8 cellular contexts compared by ENCODE assay signal in the genomic region with DNA sequence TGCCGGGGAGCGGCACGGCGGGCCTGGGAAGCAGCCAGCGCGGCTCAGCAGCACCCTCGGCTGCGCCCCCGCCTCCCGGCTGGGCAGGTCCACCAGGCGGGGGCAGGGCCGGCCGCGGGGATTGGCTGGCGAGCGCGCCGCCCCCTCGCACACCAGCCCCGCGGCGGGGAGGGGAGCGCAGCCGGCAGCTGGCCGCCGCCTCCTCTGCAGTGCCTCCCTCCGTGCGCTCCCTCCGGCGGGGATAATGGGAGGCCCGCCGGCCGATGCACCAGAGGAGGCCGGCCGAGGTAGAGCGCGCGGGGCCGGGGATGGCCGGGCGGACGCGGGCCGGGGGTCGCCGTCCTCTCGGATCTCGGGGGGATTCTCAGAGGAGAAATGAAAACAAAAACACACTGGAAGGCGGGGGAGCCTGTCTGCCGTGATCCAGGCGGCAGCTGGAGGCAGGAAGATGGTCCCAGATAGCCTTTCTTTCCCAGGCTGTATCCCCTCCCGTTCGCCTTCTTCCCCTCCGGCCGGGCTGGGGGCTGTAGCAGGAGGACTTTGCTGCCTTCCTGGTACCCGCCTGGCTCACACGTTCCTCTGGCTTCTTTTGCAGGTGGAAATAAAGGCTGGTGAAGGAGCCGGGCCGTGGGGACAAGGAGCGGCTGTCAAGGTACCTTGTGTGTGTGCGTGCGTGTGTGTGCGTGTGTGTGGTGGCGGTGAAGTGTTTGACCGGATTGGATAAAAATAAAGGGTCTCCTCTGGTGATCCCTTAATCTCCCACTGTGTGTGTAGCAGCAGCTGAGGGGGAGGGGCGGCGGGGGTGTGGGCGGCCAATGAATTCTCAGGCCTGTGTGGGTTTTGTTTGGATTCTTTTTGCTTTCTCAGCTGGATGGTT. TPM values are rescaled to one million over a fixed set of nuclear protein-coding genes. Genes with fewer than 3 reads are reported as not detected.
DNase-seq lines count a peak whose midpoint lies in the region; ATAC-seq and TF ChIP-seq lines count a peak whose summit lies in the region.

No MANE protein-coding gene starts in this region.

- H3K27ac Mint-ChIP-seq in activated naive CD4-positive, alpha-beta T cell treated with anti-CD3 and anti-CD28 coated beads, Interleukin-2, amount 10 ng/mL, durations not matched to agents 7 days and 5 days: no peak overlapping the region
- H3K27ac Mint-ChIP-seq in glutamatergic neuron (ENCODE audit: unreplicated experiment): peak overlapping the region; percentile 97

- H3K4me3 Mint-ChIP-seq in activated naive CD4-positive, alpha-beta T cell treated with anti-CD3 and anti-CD28 coated beads, Interleukin-2, amount 10 ng/mL, durations not matched to agents 7 days and 5 days: peak overlapping the region; percentile 75
- peak overlapping the region; percentile 96 for H3K4me3 Mint-ChIP-seq in glutamatergic neuron (ENCODE audit: unreplicated experiment)

- ATAC-seq in GM21423 (IDR thresholded peaks at IDR 0.05; ENCODE audit: unreplicated experiment): peak; percentile 89

- H3K4me1 Mint-ChIP-seq in activated naive CD4-positive, alpha-beta T cell treated with anti-CD3 and anti-CD28 coated beads, Interleukin-2, amount 10 ng/mL, durations not matched to agents 7 days and 5 days: peaks cover 51% of the 10 kb centered on the region
- H3K4me1 Mint-ChIP-seq in glutamatergic neuron (ENCODE audit: low read depth, unreplicated experiment): peaks cover 71% of the 10 kb centered on the region

- H3K4me3 ChIP-seq in HUES6 (ENCODE audit: low read depth, low read length): peak overlapping the region; percentile 76
- H3K4me3 ChIP-seq in thyroid gland (replicated peaks in 1 of 3): peak overlapping the region; percentile 3 to 43 (median 37)

- TF ChIP-seq CTCF in RWPE1 (conservative IDR thresholded peaks at IDR 0.05; ENCODE audit: low read depth) (no peak; the same call in 1 of the 2 replicates), glutamatergic neuron (IDR thresholded peaks at IDR 0.05; ENCODE audit: partially characterized antibody, unreplicated experiment) (no peak), thyroid gland (IDR thresholded peaks at IDR 0.05) (peak in 2 of 6 experiments; percentile 15 to 21)

- in situ Hi-C loops in Caki2 (cut with HindIII; ENCODE audit: low pct_unique_long_range_greater_than_20kb, low sequenced_read_pairs): no loop called here

- peaks cover 18% of the 10 kb centered on the region for H3K27me3 ChIP-seq in HUES6 (ENCODE audit: control insufficient read depth, insufficient read depth, low read length)
- H3K27me3 ChIP-seq in thyroid gland: no peaks in the 10 kb centered on the region

- WGBS in thyroid gland, 2 donors: 6 to 7% methylated on average over 29 to 31 of the region's 68 CpGs

- H3K36me3 Mint-ChIP-seq in activated naive CD4-positive, alpha-beta T cell treated with anti-CD3 and anti-CD28 coated beads, Interleukin-2, amount 10 ng/mL, durations not matched to agents 7 days and 5 days: peaks cover 11% of the 10 kb centered on the region
- no peaks in the 10 kb centered on the region for H3K36me3 Mint-ChIP-seq in glutamatergic neuron (ENCODE audit: unreplicated experiment)

- no peaks in the 10 kb centered on the region for H3K36me3 ChIP-seq in HUES6 (ENCODE audit: control insufficient read depth, insufficient read depth, low read length)
- no peaks in the 10 kb centered on the region for H3K36me3 ChIP-seq in thyroid gland

- no peaks in the 10 kb centered on the region for H3K9me3 Mint-ChIP-seq in activated naive CD4-positive, alpha-beta T cell treated with anti-CD3 and anti-CD28 coated beads, Interleukin-2, amount 10 ng/mL, durations not matched to agents 7 days and 5 days
- H3K9me3 Mint-ChIP-seq in glutamatergic neuron (ENCODE audit: unreplicated experiment): peaks cover 29% of the 10 kb centered on the region

- TF ChIP-seq POLR2A in thyroid gland (IDR thresholded peaks at IDR 0.05): peak in 1 of 2 donors; percentile 76

- CTCF ChIA-PET in RWPE1 (lab: Yijun Ruan, JAX): interaction anchor here (0.7 to 1.6 kb wide), 5 partner anchors 15 to 149 kb away, joined by 3 to 8 read pairs (median 4); no protein-coding TSS in a partner anchor
- CTCF ChIA-PET in activated naive CD4-positive, alpha-beta T cell treated with anti-CD3 and anti-CD28 coated beads, Interleukin-2, amount 10 ng/mL, durations not matched to agents 7 days and 5 days (lab: Charles Lee): interaction anchor here (1.1 to 1.4 kb wide), 4 partner anchors 145 to 178 kb away, joined by 3 to 4 read pairs (median 3); a partner anchor contains a TSS

- H3K4me1 ChIP-seq in HUES6 (ENCODE audit: control insufficient read depth, insufficient read depth, low read length) (peaks cover 60% of the 10 kb centered on the region), thyroid gland (peaks cover 25 to 35% of the 10 kb centered on the region in 2 donors)

- H3K27me3 Mint-ChIP-seq in activated naive CD4-positive, alpha-beta T cell treated with anti-CD3 and anti-CD28 coated beads, Interleukin-2, amount 10 ng/mL, durations not matched to agents 7 days and 5 days: peaks cover 13% of the 10 kb centered on the region
- H3K27me3 Mint-ChIP-seq in glutamatergic neuron (ENCODE audit: unreplicated experiment): peaks cover 16% of the 10 kb centered on the region

- DNase-seq in Caki2 (ENCODE audit: low read depth): peak; percentile 87
- peak; percentile 85 for DNase-seq in RWPE1 (ENCODE audit: low spot score)
- peak; percentile 85 for DNase-seq in activated naive CD4-positive, alpha-beta T cell treated with anti-CD3 and anti-CD28 coated beads, Interleukin-2, amount 10 ng/mL, durations not matched to agents 7 days and 5 days
- DNase-seq in glutamatergic neuron: peak; percentile 90
- DNase-seq in occipital lobe (lab: John Stamatoyannopoulos, UW): peak; percentile 84
- DNase-seq in thyroid gland: peak; percentile 85 to 87

- H3K9me3 ChIP-seq in HUES6 (ENCODE audit: control insufficient read depth, insufficient read depth, low read depth, low read length) (no peaks in the 10 kb centered on the region), thyroid gland (no peaks in the 10 kb centered on the region)

- intact Hi-C loops in thyroid gland (cut with DNase I): loop anchor here (10.0 kb wide), 1 partner anchor 78 kb away; a partner anchor contains a TSS

- no peak overlapping the region for H3K27ac ChIP-seq in HUES6 (ENCODE audit: low read depth, low read length)
- H3K27ac ChIP-seq in RWPE1: peak overlapping the region; percentile 69
- H3K27ac ChIP-seq in thyroid gland: no peak overlapping the region

- peak overlapping the region; percentile 62 for H3K9ac ChIP-seq in HUES6 (ENCODE audit: low read length)

- POLR2A ChIA-PET in RWPE1 (lab: Yijun Ruan, JAX; ENCODE audit: low non-redundant PET): interaction anchor here (0.7 kb wide), 1 partner anchor 137 kb away, joined by 5 read pairs; no protein-coding TSS in a partner anchor

RNA-seq across cellular contexts. Expression of a gene that starts 18.0 kb away (rescaled TPM):
- total RNA-seq in Caki2 (2014; rRNA removed; shearing (Covaris generic); ENCODE audit: low replicate concordance): 2.5 and 3.6 TPM in 2 replicates
- 92.4 TPM for total RNA-seq in glutamatergic neuron (ENCODE audit: unreplicated experiment)
- 20.9 TPM for total RNA-seq in occipital lobe
- total RNA-seq in thyroid gland: 10 to 100 TPM in 1 of 4 donors, 1 to 10 TPM in 3; 6.4 to 10.8 (median 7.5) TPM
